25 cellular contexts compared by ENCODE assay signal in the genomic region with DNA sequence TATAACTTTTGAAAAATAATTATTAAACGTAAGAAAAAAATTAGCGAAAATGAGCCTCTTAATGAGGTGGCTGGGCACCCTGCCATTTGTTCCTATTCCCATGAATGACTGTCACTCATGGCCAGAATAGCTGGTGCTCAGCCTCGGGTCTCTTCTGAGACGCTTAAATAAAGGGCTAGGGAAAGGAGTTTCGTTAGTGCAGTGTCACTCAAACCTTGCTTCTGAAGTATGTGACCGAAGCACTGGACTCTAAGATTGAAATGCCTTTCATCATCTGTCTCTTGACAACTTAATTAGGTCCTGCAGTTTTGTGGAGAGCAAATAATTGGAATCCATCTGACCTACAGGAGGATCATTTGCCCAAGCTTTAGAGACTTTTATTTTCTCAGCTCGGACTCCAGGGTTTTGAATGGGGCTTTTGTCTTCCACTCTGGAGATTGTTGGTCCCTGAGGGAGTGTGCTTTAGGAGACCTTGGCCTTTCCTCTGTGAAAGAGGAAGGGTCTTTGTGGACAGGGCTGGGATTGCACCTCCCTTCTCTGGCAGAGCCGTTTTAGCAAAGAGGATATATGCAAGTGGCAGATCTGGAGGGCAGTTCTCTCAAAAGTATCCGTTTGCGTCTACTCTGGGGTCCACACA. TPM values are rescaled to one million over a fixed set of nuclear protein-coding genes. Genes with fewer than 3 reads are reported as not detected.
A peak's percentile ranks its signal among the peaks of the same experiment; 100 is the strongest.
DNase-seq lines count a peak whose midpoint lies in the region; ATAC-seq, FAIRE-seq and TF ChIP-seq lines count a peak whose summit lies in the region.
"Had no signal": no experiment of that assay in that cellular context is flagged by ENCODE, and none has a peak within 500 bp of the region (broad histone marks: within the 10 kb centered on the region; RNA-seq: fewer than 3 reads in every experiment).

No MANE protein-coding gene starts in this region.

- H3K27me3 ChIP-seq in HepG2 (ENCODE audit: control insufficient read depth in 1 of 2, insufficient read depth in 2 of 2, low read length in 2 of 2) (no peaks in the 10 kb centered on the region), right lobe of liver (no peaks in the 10 kb centered on the region), neural progenitor cell (no peaks in the 10 kb centered on the region)

- DNase-seq in HepG2 (ENCODE audit: low spot score) (peak; percentile 84), right lobe of liver (no peak), WTC11 (ENCODE audit: low spot score) (no peak), neural progenitor cell (ENCODE audit: low spot score) (peak; percentile 25), occipital lobe (lab: John Stamatoyannopoulos, UW) (no peak), globus pallidus (ENCODE audit: low spot score) (no peak)
- DNase-seq: AML-193; C1 segment of cervical spinal cord; CD8-positive, alpha-beta T cell; DND-41; KBM-7; MM.1S; NCI-H1048; NCI-H1417 treated with DMSO at 0.1 percent for 48 hours; NCI-H187; NCI-H226; NCI-H510A treated with DMSO at 0.1 percent for 48 hours; NCI-H774; NK-92 treated with Interleukin-12 subunit alpha and Interleukin-12 subunit beta, amount 100 ng/mL, for 24 hours; SIG-M5 had no signal

- H3K36me3 ChIP-seq in HepG2 (replicated peaks in 1 of 2; ENCODE audit: control insufficient read depth in 1 of 2, insufficient read depth in 2 of 2, low read length in 2 of 2) (peaks cover 4 to 35% of the 10 kb centered on the region in 2 experiments; a peak in 4 of 5 replicates), right lobe of liver (peaks cover 0 to 39% (median 5%) of the 10 kb centered on the region in 4 donors), neural progenitor cell (no peaks in the 10 kb centered on the region)

- no peaks in the 10 kb centered on the region for H3K9me3 Mint-ChIP-seq in WTC11
- no peaks in the 10 kb centered on the region for H3K9me3 Mint-ChIP-seq in neural progenitor cell
- H3K9me3 Mint-ChIP-seq: CD8-positive, alpha-beta T cell had no signal

- H3K27me3 Mint-ChIP-seq in WTC11 (ENCODE audit: low read depth), result no peaks in the 10 kb centered on the region
- peaks cover 16% of the 10 kb centered on the region for H3K27me3 Mint-ChIP-seq in neural progenitor cell (ENCODE audit: insufficient read depth, low read depth)

- TF ChIP-seq RAD21 in HepG2 (CRISPR knock-in tag; IDR thresholded peaks at IDR 0.05), result no peak

- no TSS peak for BruUV-seq in HepG2 (replicated peaks; lab: Mats Ljungman, UMichigan)

- peaks cover 6% of the 10 kb centered on the region for H3F3A ChIP-seq in neural progenitor cell (ENCODE audit: low read depth)

- CTCF ChIA-PET in HepG2 (lab: Yijun Ruan, JAX; ENCODE audit: low intra/inter-chr PET ratio, low total read pairs), result no interaction called here
- CTCF ChIA-PET in WTC11 (lab: Charles Lee), result interaction anchor here (0.6 kb wide), 1 partner anchor 583 kb away, joined by 5 read pairs; no protein-coding TSS in a partner anchor

- H3K4me1 ChIP-seq in HepG2 (ENCODE audit: insufficient read depth, low read length) (peaks cover 27% of the 10 kb centered on the region), right lobe of liver (no peaks in the 10 kb centered on the region), neural progenitor cell (peaks cover 10% of the 10 kb centered on the region)

- TF ChIP-seq CTCF in HepG2 (CRISPR knock-in tag; IDR thresholded peaks at IDR 0.05) (no peak), right lobe of liver (IDR thresholded peaks at IDR 0.05) (no peak), WTC11 (IDR thresholded peaks at IDR 0.05) (no peak), neural progenitor cell (IDR thresholded peaks at IDR 0.05) (no peak)

- intact Hi-C loops in HepG2 (cut with micrococcal nuclease; ENCODE audit: unreplicated experiment) (loop anchor here (2.0 to 10.0 kb wide), 2 partner anchors 38 to 70 kb away; partner anchors contain the start of gene MOCOS), right lobe of liver (cut with DNase I) (no loop called here)

- H3K4me1 Mint-ChIP-seq in WTC11 (no peaks in the 10 kb centered on the region), neural progenitor cell (peaks cover 20% of the 10 kb centered on the region)

- no peaks in the 10 kb centered on the region for H3K36me3 Mint-ChIP-seq in WTC11
- H3K36me3 Mint-ChIP-seq in neural progenitor cell, result no peaks in the 10 kb centered on the region
- H3K36me3 Mint-ChIP-seq: CD8-positive, alpha-beta T cell had no signal

- H3K9me3 ChIP-seq in HepG2 (ENCODE audit: low read length), result no peaks in the 10 kb centered on the region
- no peaks in the 10 kb centered on the region for H3K9me3 ChIP-seq in right lobe of liver
- no peaks in the 10 kb centered on the region for H3K9me3 ChIP-seq in neural progenitor cell (ENCODE audit: low read depth)

- WGBS in HepG2 (ENCODE audit: low lambda C conversion rate), result 41% methylated on average over 10 of the region's 10 CpGs
- 80% methylated on average over 7 of the region's 10 CpGs for WGBS in right lobe of liver (ENCODE audit: insufficient coverage, low coverage, low lambda C conversion rate, missing lambda C conversion rate)

- H3K9ac ChIP-seq in HepG2 (ENCODE audit: insufficient read depth, low read depth, low read length) (no peak overlapping the region), neural progenitor cell (no peak overlapping the region)

- TF ChIP-seq POLR2A in HepG2 (IDR thresholded peaks at IDR 0.05; ENCODE audit: insufficient read depth in 1 of 2, low read depth in 2 of 2, low read length in 2 of 2), result no peak
- TF ChIP-seq POLR2A in right lobe of liver (IDR thresholded peaks at IDR 0.05), result no peak

- TF ChIP-seq EP300 in HepG2 (IDR thresholded peaks at IDR 0.05; ENCODE audit: low read depth in 2 of 2, low read length in 2 of 2) (no peak), HepG2 (CRISPR knock-in tag; IDR thresholded peaks at IDR 0.05; ENCODE audit: borderline replicate concordance) (no peak)

- H3K4me3 ChIP-seq in HepG2 (replicated peaks in 1 of 3; ENCODE audit: insufficient read depth in 1 of 3, low read depth in 2 of 3, low read length in 3 of 3) (peak overlapping the region in 1 of 3 experiments; percentile 8; a peak in 1 of 6 replicates), right lobe of liver (no peak overlapping the region), neural progenitor cell (no peak overlapping the region)

- no peaks in the 10 kb centered on the region for H4K20me1 ChIP-seq in HepG2 (ENCODE audit: insufficient read depth, low read length)
- H4K20me1 ChIP-seq in neural progenitor cell (ENCODE audit: low read depth), result no peaks in the 10 kb centered on the region

- POLR2A ChIA-PET in HepG2 (lab: Yijun Ruan, JAX) (interaction anchor here (1.4 kb wide), 1 partner anchor 126 kb away, joined by 5 read pairs; the partner anchor contains the start of gene SLC39A6), WTC11 (lab: Charles Lee) (no interaction called here)

- H3K79me2 ChIP-seq in HepG2 (ENCODE audit: insufficient read depth, low read length), result no peaks in the 10 kb centered on the region
- H3K79me2 ChIP-seq in neural progenitor cell (ENCODE audit: low read depth), result no peaks in the 10 kb centered on the region

- peak; percentile 90 for FAIRE-seq in HepG2 (lab: Jason Lieb, UNC)
- FAIRE-seq: GM12891, H1 had no signal

- H2AFZ ChIP-seq in HepG2 (ENCODE audit: low read length), result no peak overlapping the region
- no peak overlapping the region for H2AFZ ChIP-seq in neural progenitor cell (replicated peaks)

- in situ Hi-C loops in HepG2 (cut with HindIII; ENCODE audit: extremely low pct_ligation_motif_present, low pct_unique_long_range_greater_than_20kb), result no loop called here

- H3K4me2 ChIP-seq in HepG2 (ENCODE audit: low read depth, low read length) (peak overlapping the region; percentile 16), neural progenitor cell (no peak overlapping the region)

- H3K4me3 Mint-ChIP-seq in WTC11 (no peak overlapping the region), neural progenitor cell (peak overlapping the region; percentile 57)
- H3K4me3 Mint-ChIP-seq: CD8-positive, alpha-beta T cell had no signal

- ATAC-seq in HepG2, result peak; percentile 99
- ATAC-seq in right lobe of liver, result no peak
- ATAC-seq in WTC11, result no peak; the same call in 1 of the 2 replicates
- ATAC-seq in esophagus mucosa, result no peak
- ATAC-seq in HG03039 (IDR thresholded peaks at IDR 0.05; ENCODE audit: unreplicated experiment), result no peak
- ATAC-seq: CD8-positive, alpha-beta T cell had no signal

- H3K27ac Mint-ChIP-seq in WTC11 (peak overlapping the region; percentile 61; the same call in 1 of the 2 replicates), neural progenitor cell (peak overlapping the region; percentile 93)
- H3K27ac Mint-ChIP-seq: CD8-positive, alpha-beta T cell had no signal

- H3K27ac ChIP-seq in HepG2 (ENCODE audit: extremely low read length, insufficient read depth, low read length), result peak overlapping the region; percentile 60
- no peak overlapping the region for H3K27ac ChIP-seq in right lobe of liver
- H3K27ac ChIP-seq in neural progenitor cell, result peak overlapping the region; percentile 37
- H3K27ac ChIP-seq: RWPE1 had no signal

TF ChIP-seq in WTC11, 78 proteins besides CTCF, POLR2A, EP300 and RAD21 (continues in another document):
- no peak for TF ChIP-seq SOX15 (CRISPR knock-in tag; IDR thresholded peaks at IDR 0.05)

RNA-seq across cellular contexts. Expression of gene FHOD3, which starts 42.3 kb away (rescaled TPM):
- total RNA-seq in HepG2 (2016; rRNA removed; fragmentation: Illumina TruSeq; extraction: Trizol) (0.07 TPM in 1 of 2 replicates, not detected in the other), right lobe of liver (1 to 10 TPM in 1 of 6 experiments, under 1 TPM in 5; 0.44 to 1.2 (median 0.62) TPM), WTC11 (2021) (3.8 to 4.8 TPM (median 4.6 TPM) in 3 replicates), neural progenitor cell (ENCODE audit: low replicate concordance) (69.7 and 70.2 TPM in 2 replicates), esophagus mucosa (3.0 TPM), occipital lobe (51.2 TPM)
- total RNA-seq in HepG2 (2016; cell fraction: cytosol; rRNA removed; fragmentation: Illumina TruSeq; extraction: Trizol; ENCODE audit: low read depth), result not detected in 2 replicates
- total RNA-seq in HepG2 (2016; cell fraction: insoluble cytoplasmic fraction; rRNA removed; fragmentation: Illumina TruSeq; extraction: Trizol), result not detected in 2 replicates
- total RNA-seq in HepG2 (2016; cell fraction: membrane; rRNA removed; fragmentation: Illumina TruSeq; extraction: Trizol), result not detected in 2 replicates
- total RNA-seq in HepG2 (2016; cell fraction: nucleus; rRNA removed; fragmentation: Illumina TruSeq; extraction: Trizol), result 0.09 TPM in 1 of 2 replicates, not detected in the other
- polyA plus RNA-seq in HepG2 (2011; rRNA removed), result not detected in 2 replicates
- polyA plus RNA-seq in HepG2 (2011; cell fraction: cytosol; rRNA removed), result not detected in 2 replicates
- polyA plus RNA-seq in HepG2 (2011; cell fraction: nucleus; rRNA removed), result not detected in 2 replicates
- not detected in 2 replicates for polyA plus RNA-seq in HepG2 (2012)
- polyA plus RNA-seq in HepG2 (2016; cell fraction: cytosol; fragmentation: Illumina TruSeq; extraction: Trizol; ENCODE audit: low read depth), result not detected in 2 replicates
- polyA plus RNA-seq in HepG2 (2016; cell fraction: insoluble cytoplasmic fraction; fragmentation: Illumina TruSeq; extraction: Trizol; ENCODE audit: low read depth), result not detected in 2 replicates
- polyA plus RNA-seq in HepG2 (2016; cell fraction: membrane; fragmentation: Illumina TruSeq; extraction: Trizol; ENCODE audit: low read depth), result not detected in 2 replicates
- not detected in 2 replicates for polyA plus RNA-seq in HepG2 (2016; cell fraction: nucleus; fragmentation: Illumina TruSeq; extraction: Trizol; ENCODE audit: insufficient read depth, low read depth)
- not detected in 2 replicates for polyA minus RNA-seq in HepG2 (2011; rRNA and poly(A)+ RNA removed; ENCODE audit: low replicate concordance)
- polyA minus RNA-seq in HepG2 (2011; cell fraction: cytosol; rRNA and poly(A)+ RNA removed), result not detected in 2 replicates
- not detected in 2 replicates for polyA minus RNA-seq in HepG2 (2011; cell fraction: nucleus; rRNA and poly(A)+ RNA removed)
- total RNA-seq: CD8-positive, alpha-beta T cell had no signal

Comparison
In these comparisons a context has a peak if more than half of its experiments do, and no peak if none do; other contexts are left out.
1. DNase-seq: peak in HepG2 (single experiment) and neural progenitor cell (single experiment); none in right lobe of liver (0 of 3), WTC11 (single experiment), occipital lobe (single experiment) and globus pallidus (single experiment).
2. H3K27ac ChIP-seq: peak in HepG2 (single experiment) and neural progenitor cell (single experiment); none in right lobe of liver (0 of 3).